8 cellular contexts compared by ENCODE assay signal in the genomic region with DNA sequence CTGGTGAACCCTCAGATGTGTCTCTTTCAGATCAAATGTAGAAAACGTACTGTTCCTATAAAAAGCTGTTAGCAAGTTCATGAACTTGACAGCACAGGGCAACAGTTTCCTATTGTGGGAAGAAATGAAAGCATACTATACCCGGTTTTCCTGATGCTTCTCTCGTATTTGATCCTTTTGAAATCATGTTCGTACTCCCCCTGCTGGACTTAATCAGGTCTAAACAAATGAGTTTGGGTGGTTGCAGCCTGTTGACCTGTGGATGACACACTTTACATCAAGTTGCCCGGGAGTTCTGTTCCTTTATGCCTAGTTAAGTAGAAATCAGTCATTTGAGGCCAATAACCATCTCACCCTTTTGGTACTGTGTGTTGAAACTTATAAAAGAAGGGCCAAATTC.
DNase-seq lines count a peak whose midpoint lies in the region; ATAC-seq and TF ChIP-seq lines count a peak whose summit lies in the region.
"Had no signal": no experiment of that assay in that cellular context is flagged by ENCODE, and none has a peak within 500 bp of the region (broad histone marks: within the 10 kb centered on the region; RNA-seq: fewer than 3 reads in every experiment).

No MANE protein-coding gene starts in this region.

- no peaks in the 10 kb centered on the region for H3K27me3 ChIP-seq in WERI-Rb-1 (ENCODE audit: insufficient read depth, low read depth, severe bottlenecking)

- no peak overlapping the region for H3K27ac ChIP-seq in WERI-Rb-1

- TF ChIP-seq CTCF in GM12875 (IDR thresholded peaks at IDR 0.05; ENCODE audit: borderline replicate concordance, insufficient read depth, low read depth, low read length) (peak; percentile 20; the same call in 1 of the 2 replicates), WERI-Rb-1 (IDR thresholded peaks at IDR 0.05; ENCODE audit: low read depth, low read length) (no peak)

- ATAC-seq in GM21723 (IDR thresholded peaks at IDR 0.05; ENCODE audit: unreplicated experiment): no peak
- no peak for ATAC-seq in GM19397 (IDR thresholded peaks at IDR 0.05; ENCODE audit: unreplicated experiment)
- ATAC-seq in HG03432 (IDR thresholded peaks at IDR 0.05; ENCODE audit: unreplicated experiment): no peak
- ATAC-seq: effector memory CD8-positive, alpha-beta T cell had no signal

- H3K4me3 ChIP-seq in GM12875 (ENCODE audit: low read depth, low read length): no peak overlapping the region
- no peak overlapping the region for H3K4me3 ChIP-seq in WERI-Rb-1 (ENCODE audit: low read depth, low read length)

- no peaks in the 10 kb centered on the region for H3K9me3 ChIP-seq in WERI-Rb-1 (ENCODE audit: severe bottlenecking)

- DNase-seq in LoVo (ENCODE audit: low spot score) (peak; percentile 27), WERI-Rb-1 (peak; percentile 8), lung microvascular endothelial cell (ENCODE audit: low read depth in 2 of 2) (peak; percentile 1 to 28)
- DNase-seq: effector memory CD8-positive, alpha-beta T cell had no signal

- H3K36me3 ChIP-seq in WERI-Rb-1: no peaks in the 10 kb centered on the region
